10 cellular contexts compared by ENCODE assay signal in genomic region chr2:188628989-188629889, GRCh38.
DNase-seq lines count a peak whose midpoint lies in the region; ATAC-seq and TF ChIP-seq lines count a peak whose summit lies in the region.
"Had no signal": no experiment of that assay in that cellular context is flagged by ENCODE, and none has a peak within 500 bp of the region (broad histone marks: within the 10 kb centered on the region; RNA-seq: fewer than 3 reads in every experiment).

No MANE protein-coding gene starts in this region.

- H3K9me3 ChIP-seq in ascending aorta (no peaks in the 10 kb centered on the region), left ventricle myocardium inferior (replicated peaks) (no peaks in the 10 kb centered on the region), tibial artery (no peaks in the 10 kb centered on the region)
- H3K9me3 ChIP-seq: psoas muscle had no signal

- H3K27ac ChIP-seq in ascending aorta (peak overlapping the region; percentile 66 to 73), left ventricle myocardium inferior (replicated peaks) (peak overlapping the region; percentile 53), tibial artery (peak overlapping the region; percentile 34 to 73)
- H3K27ac ChIP-seq: psoas muscle had no signal

- H3K36me3 ChIP-seq in ascending aorta (no peaks in the 10 kb centered on the region), left ventricle myocardium inferior (no peaks in the 10 kb centered on the region), tibial artery (no peaks in the 10 kb centered on the region)

- peak; percentile 11 for DNase-seq in DMS53 (lab: John Stamatoyannopoulos, UW)
- no peak for DNase-seq in DMS53 treated with DMSO at 0.1 percent for 48 hours (lab: John Stamatoyannopoulos, UW; ENCODE audit: unreplicated experiment)
- DNase-seq in ascending aorta (ENCODE audit: low spot score in 2 of 2): no peak
- DNase-seq in left ventricle myocardium inferior: no peak
- no peak for DNase-seq in tibial artery
- DNase-seq in activated CD4-positive, alpha-beta T cell treated with anti-CD3 and anti-CD28 coated beads for 1 hour: no peak
- DNase-seq: immature natural killer cell, psoas muscle had no signal

- intact Hi-C loops in ascending aorta (cut with DNase I): no loop called here
- intact Hi-C loops in left ventricle myocardium inferior (cut with micrococcal nuclease): no loop called here
- intact Hi-C loops in tibial artery (cut with DNase I; ENCODE audit: low total_unique reads): no loop called here

- H3K27me3 ChIP-seq in ascending aorta (no peaks in the 10 kb centered on the region), left ventricle myocardium inferior (ENCODE audit: low read depth) (no peaks in the 10 kb centered on the region), tibial artery (no peaks in the 10 kb centered on the region)

- H3K4me3 ChIP-seq in ascending aorta (no peak overlapping the region), left ventricle myocardium inferior (no peak overlapping the region), tibial artery (no peak overlapping the region)
- H3K4me3 ChIP-seq: psoas muscle had no signal

- ATAC-seq in GM18519 (IDR thresholded peaks at IDR 0.05; ENCODE audit: low FRiP score, unreplicated experiment) (no peak), GM18907 (IDR thresholded peaks at IDR 0.05; ENCODE audit: unreplicated experiment) (no peak)
- ATAC-seq: psoas muscle had no signal

- TF ChIP-seq CTCF in ascending aorta (IDR thresholded peaks at IDR 0.05): no peak
- TF ChIP-seq CTCF in left ventricle myocardium inferior (IDR thresholded peaks at IDR 0.05; ENCODE audit: borderline replicate concordance): no peak
- no peak for TF ChIP-seq CTCF in tibial artery (IDR thresholded peaks at IDR 0.05)

- H3K4me1 ChIP-seq in ascending aorta (peaks cover 4 to 7% of the 10 kb centered on the region in 2 donors), left ventricle myocardium inferior (peaks cover 14% of the 10 kb centered on the region), tibial artery (peaks cover 0 to 29% (median 18%) of the 10 kb centered on the region in 4 donors)
- H3K4me1 ChIP-seq: psoas muscle had no signal
